ENCODE assay signal across 25 cellular contexts in the genomic region with DNA sequence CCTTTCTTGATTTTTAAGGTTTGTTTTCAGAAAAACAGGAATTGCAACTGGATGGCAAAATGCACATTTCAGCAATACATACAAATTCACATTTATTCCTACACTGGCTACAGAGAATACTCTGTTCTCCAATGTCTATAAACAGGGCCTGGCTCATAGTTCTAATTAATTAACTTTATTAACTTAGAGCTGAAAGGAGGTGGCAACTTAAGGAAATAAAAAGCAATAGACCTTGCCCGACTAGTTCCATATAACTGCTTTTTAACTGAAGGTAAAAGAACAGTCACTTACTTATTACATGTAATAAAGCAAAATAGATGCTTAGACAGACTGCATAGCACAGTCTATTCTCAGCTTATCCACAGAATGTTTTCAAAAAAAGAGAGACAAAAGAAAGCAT.
"Had no signal": no experiment of that assay in that cellular context is flagged by ENCODE, and none has a peak within 500 bp of the region (broad histone marks: within the 10 kb centered on the region; RNA-seq: fewer than 3 reads in every experiment).

No MANE protein-coding gene starts in this region.

- H3K4me3 Mint-ChIP-seq: activated CD4-positive, alpha-beta T cell treated with anti-CD3 and anti-CD28 coated beads for 36 hours; activated CD8-positive, alpha-beta T cell treated with anti-CD3 and anti-CD28 coated beads for 36 hours; activated naive CD8-positive, alpha-beta T cell treated with anti-CD3 and anti-CD28 coated beads, Interleukin-2, amount 10 ng/mL, durations not matched to agents 7 days and 5 days; activated T-cell treated with anti-CD3 and anti-CD28 coated beads, Interleukin-2, amount 50 U/mL, for 72 hours had no signal

- H3K36me3 ChIP-seq: adrenal gland, breast epithelium, Peyer's patch had no signal

- H3K27me3 Mint-ChIP-seq: activated CD4-positive, alpha-beta T cell treated with anti-CD3 and anti-CD28 coated beads for 36 hours; activated CD8-positive, alpha-beta T cell treated with anti-CD3 and anti-CD28 coated beads for 36 hours; activated naive CD8-positive, alpha-beta T cell treated with anti-CD3 and anti-CD28 coated beads, Interleukin-2, amount 10 ng/mL, durations not matched to agents 7 days and 5 days had no signal

- DNase-seq: activated CD4-positive, alpha-beta T cell treated with anti-CD3 and anti-CD28 coated beads for 36 hours; activated CD4-positive, alpha-beta T cell treated with anti-CD3 and anti-CD28 coated beads, Interleukin-2, amount 50 U/mL, for 1 hour; activated CD8-positive, alpha-beta memory T cell treated with anti-CD3 and anti-CD28 coated beads, Interleukin-2, amount 50 U/mL, for 4 hours; activated CD8-positive, alpha-beta T cell treated with anti-CD3 and anti-CD28 coated beads for 36 hours; activated naive CD4-positive, alpha-beta T cell treated with anti-CD3 and anti-CD28 coated beads, Interleukin-2, amount 50 U/mL, for 16 hours; activated naive CD8-positive, alpha-beta T cell treated with anti-CD3 and anti-CD28 coated beads, Interleukin-2, amount 10 ng/mL, durations not matched to agents 7 days and 5 days; activated T-cell treated with anti-CD3 and anti-CD28 coated beads, Interleukin-2, amount 50 U/mL, for 72 hours; adrenal gland; anterior cingulate cortex; caudate nucleus; KG1; MV-4-11; NCI-H1092 treated with DMSO at 0.1 percent for 48 hours; NCI-H1417 treated with DMSO at 0.1 percent for 48 hours; NCI-H1694; NCI-H2081; NCI-H510A treated with DMSO at 0.1 percent for 48 hours; Peyer's patch; Right ventricle myocardium superior; SJCRH30; SK-N-SH; T-helper 1 cell had no signal

- H3K4me3 ChIP-seq: adrenal gland, breast epithelium, Peyer's patch, SJCRH30 had no signal

- H3K9me3 ChIP-seq: breast epithelium, Peyer's patch, SJCRH30, SK-N-SH had no signal

- H3K4me1 Mint-ChIP-seq: activated naive CD8-positive, alpha-beta T cell treated with anti-CD3 and anti-CD28 coated beads, Interleukin-2, amount 10 ng/mL, durations not matched to agents 7 days and 5 days had no signal

- ATAC-seq: activated CD4-positive, alpha-beta T cell treated with anti-CD3 and anti-CD28 coated beads for 36 hours; activated CD8-positive, alpha-beta T cell treated with anti-CD3 and anti-CD28 coated beads for 36 hours; activated T-cell treated with anti-CD3 and anti-CD28 coated beads, Interleukin-2, amount 50 U/mL, for 72 hours had no signal

- H3K9me3 Mint-ChIP-seq: activated CD8-positive, alpha-beta T cell treated with anti-CD3 and anti-CD28 coated beads for 36 hours; activated naive CD8-positive, alpha-beta T cell treated with anti-CD3 and anti-CD28 coated beads, Interleukin-2, amount 10 ng/mL, durations not matched to agents 7 days and 5 days; activated T-cell treated with anti-CD3 and anti-CD28 coated beads, Interleukin-2, amount 50 U/mL, for 72 hours had no signal

- H3K9ac ChIP-seq: SK-N-SH had no signal

- H3K27me3 ChIP-seq: adrenal gland, breast epithelium, Peyer's patch, SJCRH30 had no signal

- H3K4me1 ChIP-seq: adrenal gland, breast epithelium, SJCRH30 had no signal

- H3K27ac Mint-ChIP-seq: activated CD4-positive, alpha-beta T cell treated with anti-CD3 and anti-CD28 coated beads for 36 hours; activated CD8-positive, alpha-beta T cell treated with anti-CD3 and anti-CD28 coated beads for 36 hours; activated naive CD8-positive, alpha-beta T cell treated with anti-CD3 and anti-CD28 coated beads, Interleukin-2, amount 10 ng/mL, durations not matched to agents 7 days and 5 days; activated T-cell treated with anti-CD3 and anti-CD28 coated beads, Interleukin-2, amount 50 U/mL, for 72 hours had no signal

- H3K27ac ChIP-seq: adrenal gland, breast epithelium, Peyer's patch, RWPE1, SJCRH30, VCaP had no signal
